8 cellular contexts compared by ENCODE assay signal in genomic region chr17:75940727-75941441, GRCh38. TPM values are rescaled to one million over a fixed set of nuclear protein-coding genes. Genes with fewer than 3 reads are reported as not detected.
A peak's percentile ranks its signal among the peaks of the same experiment; 100 is the strongest.
DNase-seq lines count a peak whose midpoint lies in the region; ATAC-seq, FAIRE-seq and TF ChIP-seq lines count a peak whose summit lies in the region.

A gene with protein sequence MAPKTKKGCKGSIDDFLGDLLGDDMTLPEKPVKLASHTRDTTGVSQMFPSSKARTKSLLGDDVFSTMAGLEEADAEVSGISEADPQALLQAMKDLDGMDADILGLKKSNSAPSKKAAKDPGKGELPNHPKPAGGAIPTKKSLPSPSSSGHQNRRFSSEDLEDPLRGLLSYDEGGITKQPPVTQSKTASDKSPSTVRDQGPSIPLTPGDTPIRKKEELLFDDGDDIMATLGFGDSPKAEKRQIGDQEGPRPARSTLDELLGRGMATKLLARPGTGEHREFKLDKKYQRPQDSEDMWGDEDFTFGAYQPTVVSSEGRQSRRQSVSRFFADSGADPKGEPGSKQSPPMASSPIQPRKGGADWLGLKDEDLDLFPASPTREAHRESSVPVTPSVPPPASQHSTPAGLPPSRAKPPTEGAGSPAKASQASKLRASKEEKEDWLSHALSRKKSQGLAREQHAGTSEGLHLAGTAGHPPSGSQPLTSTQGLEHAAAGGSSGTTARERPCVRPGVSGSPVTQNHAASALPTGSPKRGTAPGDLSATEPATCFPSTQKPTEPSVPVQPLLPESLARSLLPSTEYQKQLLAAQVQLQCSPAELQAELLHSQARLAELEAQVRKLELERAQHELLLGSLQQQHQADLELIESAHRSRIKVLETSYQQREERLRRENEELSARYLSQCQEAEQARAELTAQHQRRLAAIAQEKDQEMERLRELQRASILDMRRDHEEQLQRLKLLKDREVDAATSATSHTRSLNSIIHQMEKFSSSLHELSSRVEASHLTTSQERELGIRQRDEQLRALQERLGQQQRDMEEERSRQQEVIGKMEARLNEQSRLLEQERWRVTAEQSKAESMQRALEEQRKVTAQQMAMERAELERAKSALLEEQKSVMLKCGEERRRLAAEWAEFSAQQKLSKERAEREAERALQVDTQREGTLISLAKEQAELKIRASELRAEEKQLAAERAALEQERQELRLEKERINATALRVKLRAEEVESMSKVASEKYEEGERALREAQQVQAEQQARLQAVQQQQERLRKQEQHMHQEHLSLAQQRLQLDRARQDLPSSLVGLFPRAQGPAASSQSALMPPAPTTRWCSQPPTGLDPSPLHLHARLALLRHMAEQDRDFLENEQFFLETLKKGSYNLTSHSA (minus strand): TSS chr17:75941042. CDS start chr17:75938149, 2,893 bp downstream.

- H3K4me3 ChIP-seq in right atrium auricular region, result peak within 1 kb of the TSS; percentile 59 to 90
- peak within 1 kb of the TSS; percentile 79 for H3K4me3 ChIP-seq in psoas muscle

- DNase-seq in NCI-H187 treated with DMSO at 0.1 percent for 48 hours (lab: John Stamatoyannopoulos, UW) (peak; percentile 74), T-helper 2 cell (peak; percentile 79 to 88 (median 84)), right atrium auricular region (ENCODE audit: low spot score) (peak; percentile 94), psoas muscle (peak; percentile 95 to 98), urothelium cell line (ENCODE audit: low spot score) (peak; percentile 100)

- ATAC-seq in HG02938 (IDR thresholded peaks at IDR 0.05; ENCODE audit: unreplicated experiment), result peak; percentile 93
- ATAC-seq in psoas muscle, result peak; percentile 97 to 99 (median 98)

- H3K9me3 ChIP-seq in right atrium auricular region (no peaks in the 10 kb centered on the region), psoas muscle (no peaks in the 10 kb centered on the region)

- peak; percentile 98 for FAIRE-seq in urothelium cell line (lab: Jason Lieb, UNC)

- H3K4me1 ChIP-seq in right atrium auricular region (peaks cover 0 to 15% of the 10 kb centered on the region in 2 donors), psoas muscle (peaks cover 5% of the 10 kb centered on the region)

- TF ChIP-seq CTCF in right atrium auricular region (IDR thresholded peaks at IDR 0.05), result peak in 1 of 2 donors; percentile 29
- TF ChIP-seq CTCF in psoas muscle (IDR thresholded peaks at IDR 0.05), result no peak

- peak; percentile 84 for TF ChIP-seq POLR2A in GM15510 (IDR thresholded peaks at IDR 0.05; ENCODE audit: borderline replicate concordance, extremely low read depth, insufficient read length)

- 0 to 1% (median 0%) methylated on average over 54 to 63 of the region's 63 CpGs for WGBS in psoas muscle, 3 donors

- H3K27ac ChIP-seq in angular gyrus (ENCODE audit: low read depth, low read length), result peak within 1 kb of the TSS; percentile 67
- H3K27ac ChIP-seq in right atrium auricular region, result peak within 1 kb of the TSS; percentile 62 to 86
- peak within 1 kb of the TSS; percentile 63 for H3K27ac ChIP-seq in psoas muscle

- intact Hi-C loops in psoas muscle (cut with DNase I), result loop anchor here (2.0 to 5.0 kb wide), 2 partner anchors 36 to 40 kb away; partner anchors contain the start of genes ACOX1 (in 1 of the 2) and TEN1 (in 1 of the 2)

- H3K36me3 ChIP-seq in right atrium auricular region, result peaks cover 2% of the 10 kb centered on the region
- peaks cover 0 to 22% of the 10 kb centered on the region in 2 donors for H3K36me3 ChIP-seq in psoas muscle (ENCODE audit: insufficient read depth in 1 of 2, low read depth in 1 of 2)

- H3K27me3 ChIP-seq in right atrium auricular region, result no peaks in the 10 kb centered on the region
- no peaks in the 10 kb centered on the region for H3K27me3 ChIP-seq in psoas muscle (ENCODE audit: insufficient read depth in 3 of 3, low read length in 2 of 3)

RNA-seq across cellular contexts. Expression of the gene that starts here (rescaled TPM):
- total RNA-seq in right atrium auricular region, result 1 to 10 TPM; 3.8 to 6.3 TPM
- 1 to 10 TPM; 1.8 to 5.9 (median 3.7) TPM for total RNA-seq in psoas muscle
- polyA plus RNA-seq in psoas muscle, result 10 to 100 TPM in 1 of 3 donors, 1 to 10 TPM in 2; 1.8 to 10.4 (median 3.1) TPM

Comparison
In these comparisons a context has a peak if more than half of its experiments do, and no peak if none do; other contexts are left out.
1. Peak in every context shown above with its lines: DNase-seq, ATAC-seq, H3K4me3 ChIP-seq and H3K27ac ChIP-seq.